ENCODE assay signal across 10 cellular contexts in the genomic region with DNA sequence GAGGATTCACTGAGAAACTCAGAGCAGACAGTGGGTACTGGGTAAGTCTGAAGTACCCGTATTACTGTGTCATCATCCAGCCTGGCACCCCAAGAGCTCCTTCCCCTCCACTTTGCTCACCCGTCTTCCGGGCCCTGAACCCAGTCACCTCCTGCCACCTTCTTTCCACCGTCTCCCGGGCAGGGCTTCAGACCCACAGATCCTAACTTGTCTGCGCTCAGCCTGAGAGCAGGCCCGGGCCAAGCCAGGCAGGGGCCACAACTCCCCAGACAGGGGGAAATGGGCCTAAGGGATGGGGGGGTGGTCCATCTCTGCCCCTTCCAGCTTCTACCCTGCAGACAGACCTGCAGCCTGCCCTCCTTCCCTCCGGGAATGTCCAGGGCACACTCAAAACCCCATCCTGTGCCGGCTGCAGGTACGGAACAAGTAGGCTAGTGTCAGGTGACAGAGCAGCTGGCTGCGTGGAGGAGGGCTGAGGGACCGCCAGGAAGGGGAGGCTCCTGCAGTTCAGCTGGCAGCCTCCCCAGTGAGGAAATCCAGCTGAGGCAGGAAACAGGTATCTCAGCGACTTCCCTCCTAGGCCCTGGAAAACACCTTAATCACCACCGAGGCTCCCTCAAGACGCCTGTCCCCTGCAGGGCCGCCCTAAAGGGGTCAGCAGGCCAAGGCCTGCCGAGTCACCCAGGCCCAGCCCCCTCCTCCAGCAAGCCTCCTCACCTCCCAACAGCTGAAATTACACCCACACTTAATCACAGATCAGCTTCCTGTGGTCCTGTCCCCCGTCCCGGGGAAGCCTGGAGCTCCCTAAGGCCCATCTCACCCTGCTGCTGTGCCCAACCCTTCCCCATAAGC. TPM values are rescaled to one million over a fixed set of nuclear protein-coding genes. Genes with fewer than 3 reads are reported as not detected.
DNase-seq lines count a peak whose midpoint lies in the region; ATAC-seq and TF ChIP-seq lines count a peak whose summit lies in the region.
"Had no signal": no experiment of that assay in that cellular context is flagged by ENCODE, and none has a peak within 500 bp of the region (broad histone marks: within the 10 kb centered on the region; RNA-seq: fewer than 3 reads in every experiment).

No MANE protein-coding gene starts in this region.

- H3K27ac Mint-ChIP-seq in H9: peak overlapping the region; percentile 76 to 94 (median 93)

- no peak overlapping the region for H2BK5ac ChIP-seq in H9 (ENCODE audit: insufficient read length, low read length)

- H3K23ac ChIP-seq in H9 (ENCODE audit: insufficient read length, low read depth, low read length): no peak overlapping the region

- H4K8ac ChIP-seq in H9 (replicated peaks; ENCODE audit: insufficient read length, low read depth, low read length): no peak overlapping the region

- peaks cover 14% of the 10 kb centered on the region for H3K23me2 ChIP-seq in H9 (ENCODE audit: insufficient read length, low read depth, low read length, poor library complexity, severe bottlenecking)

- H3K14ac ChIP-seq in H9 (ENCODE audit: insufficient read depth, low read length): no peak overlapping the region

- H4K5ac ChIP-seq in H9 (ENCODE audit: insufficient read length, low read depth, low read length): no peak overlapping the region

- WGBS in H9 (ENCODE audit: extremely low coverage, insufficient read length, low lambda C conversion rate): no CpG with 5 or more reads among the region's 19 CpGs

- no peak overlapping the region for H2BK20ac ChIP-seq in H9 (ENCODE audit: low read depth, low read length, poor library complexity, severe bottlenecking)

- H3K4me1 ChIP-seq in H9 (ENCODE audit: insufficient read depth, low read length): peaks cover 7% of the 10 kb centered on the region; the same call in 1 of the 2 replicates
- H3K4me1 ChIP-seq in Panc1 (ENCODE audit: control insufficient read depth, insufficient read depth, low read length): peaks cover 58% of the 10 kb centered on the region
- peaks cover 58% of the 10 kb centered on the region for H3K4me1 ChIP-seq in rectal smooth muscle tissue (ENCODE audit: control insufficient read depth, insufficient read depth, low read length)

- H4K20me1 ChIP-seq in H9 (ENCODE audit: control insufficient read depth, insufficient read depth, insufficient read length): no peaks in the 10 kb centered on the region

- DNase-seq in H9 (peak; percentile 82), Panc1 (ENCODE audit: low read depth, low spot score) (no peak), cardiac septum (ENCODE audit: low spot score) (peak; percentile 86), GM20000 (ENCODE audit: low spot score) (no peak), HCEC 1CT (no peak)

- H2BK15ac ChIP-seq in H9 (ENCODE audit: low read depth, low read length): no peak overlapping the region

- TF ChIP-seq CTCF in H9 (conservative IDR thresholded peaks at IDR 0.05) (no peak), Panc1 (IDR thresholded peaks at IDR 0.05) (no peak), GM20000 (IDR thresholded peaks at IDR 0.05; ENCODE audit: extremely low read depth, missing control alignments) (no peak)

- peak overlapping the region; percentile 17 for H3K4me2 ChIP-seq in H9 (ENCODE audit: insufficient read depth, insufficient read length, low read length)

- peak overlapping the region in 1 of 2 experiments; percentile 42; a peak in 3 of 5 replicates for H3K4me3 Mint-ChIP-seq in H9

- no peaks in the 10 kb centered on the region; the same call in 1 of the 2 replicates for H3K36me3 ChIP-seq in Panc1 (ENCODE audit: control insufficient read depth, insufficient read depth, low read length)
- no peaks in the 10 kb centered on the region for H3K36me3 ChIP-seq in rectal smooth muscle tissue (ENCODE audit: control insufficient read depth, insufficient read depth, low read length)

- H3K4me1 Mint-ChIP-seq in H9: peaks cover 49 to 58% of the 10 kb centered on the region in 2 experiments

- no peak overlapping the region for H2AFZ ChIP-seq in H9 (ENCODE audit: low read length)

- BruUV-seq in Panc1 (replicated peaks; lab: Mats Ljungman, UMichigan): no TSS peak

- peak overlapping the region; percentile 36 for H3K27ac ChIP-seq in H9 (ENCODE audit: insufficient read length, low read depth, low read length)
- peak overlapping the region; percentile 95 for H3K27ac ChIP-seq in Panc1 (ENCODE audit: low read length)
- peak overlapping the region; percentile 97 for H3K27ac ChIP-seq in rectal smooth muscle tissue (ENCODE audit: low read depth, low read length)

- peaks cover 6% of the 10 kb centered on the region; the same call in 1 of the 2 replicates for H3K79me2 ChIP-seq in H9 (ENCODE audit: insufficient read depth, low read length)

- H3K9ac ChIP-seq in H9 (ENCODE audit: extremely low read depth, insufficient read length, low read length) (no peak overlapping the region), rectal smooth muscle tissue (ENCODE audit: low read length) (peak overlapping the region; percentile 3)

- peaks cover 2% of the 10 kb centered on the region; the same call in 1 of the 2 replicates for H3K27me3 Mint-ChIP-seq in H9 (ENCODE audit: low read depth)

- no peaks in the 10 kb centered on the region for H3K9me3 Mint-ChIP-seq in H9

- no peak overlapping the region for H2BK12ac ChIP-seq in H9 (ENCODE audit: insufficient read length, low read depth, low read length)

- CTCF ChIA-PET in Panc1 (lab: Charles Lee): no interaction called here

- POLR2A ChIA-PET in Panc1 (lab: Charles Lee): no interaction called here

- no peak overlapping the region for H2AK5ac ChIP-seq in H9 (ENCODE audit: insufficient read length, low read length)

- ATAC-seq in Panc1 (peak; percentile 13), GM18498 (IDR thresholded peaks at IDR 0.05; ENCODE audit: unreplicated experiment) (no peak), GM19397 (IDR thresholded peaks at IDR 0.05; ENCODE audit: unreplicated experiment) (no peak)

- H4K91ac ChIP-seq in H9 (ENCODE audit: insufficient read length, low read depth, low read length): no peak overlapping the region

- no peak overlapping the region for H3K56ac ChIP-seq in H9 (ENCODE audit: insufficient read length, low read depth, low read length)

- in situ Hi-C loops in Panc1 (cut with HindIII; ENCODE audit: low pct_unique_long_range_greater_than_20kb, low sequenced_read_pairs): no loop called here

- no peak overlapping the region for H2BK120ac ChIP-seq in H9 (ENCODE audit: low read depth, low read length, poor library complexity, severe bottlenecking)

- H3K27me3 ChIP-seq in H9 (ENCODE audit: insufficient read depth, low read length) (no peaks in the 10 kb centered on the region), Panc1 (ENCODE audit: control insufficient read depth, insufficient read depth, low read length) (no peaks in the 10 kb centered on the region), rectal smooth muscle tissue (ENCODE audit: control insufficient read depth, insufficient read depth, low read length) (no peaks in the 10 kb centered on the region)

- peak overlapping the region; percentile 23 to 82; a peak in 3 of 4 replicates for H3K4me3 ChIP-seq in Panc1 (ENCODE audit: low read depth in 2 of 2, low read length in 2 of 2)
- H3K4me3 ChIP-seq in rectal smooth muscle tissue (ENCODE audit: low read length): peak overlapping the region; percentile 58

- peak overlapping the region; percentile 48 for H3K18ac ChIP-seq in H9 (ENCODE audit: insufficient read length, low read depth, low read length)

- no peaks in the 10 kb centered on the region for H3K9me3 ChIP-seq in H9 (ENCODE audit: control insufficient read depth, low read depth, low read length)
- H3K9me3 ChIP-seq in Panc1 (ENCODE audit: control insufficient read depth, insufficient read depth, low read depth, low read length): no peaks in the 10 kb centered on the region

- peaks cover 3 to 21% (median 13%) of the 10 kb centered on the region in 3 experiments; a peak in 6 of 7 replicates for H3K36me3 Mint-ChIP-seq in H9 (ENCODE audit: insufficient read depth in 1 of 3, low read depth in 3 of 3)

- peaks cover 3% of the 10 kb centered on the region for H3K79me1 ChIP-seq in H9 (ENCODE audit: insufficient read depth, low read depth, low read length, poor library complexity, severe bottlenecking)

- H3T11ph ChIP-seq in H9 (ENCODE audit: low read length): no peak overlapping the region

- intact Hi-C loops in Panc1 (cut with micrococcal nuclease; ENCODE audit: unreplicated experiment) (no loop called here), cardiac septum (cut with DNase I) (no loop called here)

- H3K4ac ChIP-seq in H9 (ENCODE audit: low read depth, low read length): no peak overlapping the region

RNA-seq across cellular contexts. Expression of gene HSPG2, which starts 3.5 kb away (rescaled TPM):
- total RNA-seq in H9 (2021) (80.8 and 90.0 TPM in 2 replicates), Panc1 (2021; ENCODE audit: unreplicated experiment) (171 TPM), cardiac septum (506 TPM)
- 324 TPM for polyA plus RNA-seq in Panc1 (2012; ENCODE audit: insufficient read length)

RNA-seq across cellular contexts. Expression of gene CELA3B, which starts 43.2 kb away (rescaled TPM):
- total RNA-seq in H9 (2021) (not detected in 2 replicates), Panc1 (2021; ENCODE audit: unreplicated experiment) (3.4 TPM), cardiac septum (not detected)
- not detected for polyA plus RNA-seq in Panc1 (2012; ENCODE audit: insufficient read length)
- total RNA-seq: T-helper 2 cell treated with Interferon-gamma antibody and Interleukin-4, amounts not matched to agents 100 ng/mL and 5 ng/mL, for 36 hours had no signal
- polyA plus RNA-seq: neural cell had no signal

Comparison
In these comparisons a context has a peak if more than half of its experiments do, and no peak if none do; other contexts are left out.
1. DNase-seq: peak in H9 (single experiment) and cardiac septum (single experiment); none in Panc1 (single experiment), GM20000 (single experiment) and HCEC 1CT (single experiment).
2. H3K27ac ChIP-seq: peak in every context shown above with its lines; median percentile 97 in rectal smooth muscle tissue; 95 in Panc1; 36 in H9.